Comparison of ENCODE assay signal across 8 cellular contexts in the genomic region with DNA sequence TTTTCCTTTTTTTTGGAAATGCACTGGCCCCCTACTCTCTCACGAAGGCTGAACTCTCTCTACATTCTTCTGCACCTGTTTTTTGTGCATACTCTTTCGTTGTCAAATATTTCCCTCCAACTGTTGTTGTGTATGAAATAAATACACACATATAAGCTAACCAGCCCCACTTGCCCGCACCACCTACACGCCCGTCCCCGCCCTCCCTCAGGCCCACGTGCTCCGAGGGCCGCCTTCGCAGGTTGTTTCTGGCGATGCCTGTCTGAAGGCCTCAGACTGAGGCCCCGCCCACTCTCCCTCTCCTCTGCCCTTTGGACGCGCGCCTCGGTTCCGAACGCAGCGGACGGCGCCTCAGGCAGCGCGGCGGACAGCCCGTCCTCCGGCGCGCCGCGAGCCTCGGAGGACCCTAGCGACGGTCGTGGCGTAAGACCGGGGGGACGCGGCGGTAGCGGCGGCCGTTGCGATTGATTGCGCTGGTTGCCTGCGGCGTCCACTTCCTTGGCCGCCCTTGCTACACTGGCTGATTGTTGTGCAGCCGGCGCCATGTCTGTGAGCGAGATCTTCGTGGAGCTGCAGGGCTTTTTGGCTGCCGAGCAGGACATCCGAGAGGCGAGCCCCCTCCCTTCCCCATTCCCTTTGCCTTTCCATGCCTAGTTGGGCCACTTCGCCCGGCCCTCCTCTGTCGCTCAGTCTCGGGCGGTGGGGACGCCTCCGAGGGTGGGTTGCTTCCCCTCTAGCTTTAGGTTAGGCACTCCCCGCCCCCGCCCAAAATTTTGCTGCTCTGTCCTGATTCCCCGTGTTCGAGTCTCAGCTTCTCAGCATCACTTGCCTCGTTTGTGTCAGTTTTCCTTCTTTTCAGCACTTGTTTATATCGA. TPM values are rescaled to one million over a fixed set of nuclear protein-coding genes. Genes with fewer than 3 reads are reported as not detected.
DNase-seq lines count a peak whose midpoint lies in the region; ATAC-seq, FAIRE-seq and TF ChIP-seq lines count a peak whose summit lies in the region.

Gene TSN, plus strand, starts transcription at position 415 of the 875 bp plus-strand sequence. Its CDS starts 129 bp downstream, at position 544.

- ATAC-seq in GM21381 (IDR thresholded peaks at IDR 0.05; ENCODE audit: unreplicated experiment): peak; percentile 99

- BruUV-seq in Caco-2 (replicated peaks; lab: Mats Ljungman, UMichigan): no TSS peak

- POLR2A ChIA-PET in Caco-2 (lab: Charles Lee): interaction anchor here (0.9 to 2.9 kb wide), 3 partner anchors 16 to 23 kb away, joined by 4 to 17 read pairs (median 7); partner anchors contain the start of gene NIFK

- peak within 1 kb of the TSS; percentile 77 for H3K4me3 Mint-ChIP-seq in Caco-2 (ENCODE audit: unreplicated experiment)

- no peak for TF ChIP-seq CTCF in Caco-2 (IDR thresholded peaks at IDR 0.05; ENCODE audit: insufficient read depth in 1 of 2, low read depth in 1 of 2, low read length in 1 of 2, severe bottlenecking in 1 of 2, unreplicated experiment in 1 of 2)

- peak within 1 kb of the TSS; percentile 82 for H3K27ac Mint-ChIP-seq in Caco-2 (ENCODE audit: unreplicated experiment)

- no peaks in the 10 kb centered on the region for H3K9me3 ChIP-seq in Caco-2
- no peaks in the 10 kb centered on the region for H3K9me3 ChIP-seq in effector memory CD4-positive, alpha-beta T cell (ENCODE audit: control insufficient read depth, low read length)

- H3K9me3 Mint-ChIP-seq in Caco-2 (ENCODE audit: unreplicated experiment): no peaks in the 10 kb centered on the region

- peaks cover 5% of the 10 kb centered on the region for H3K4me1 Mint-ChIP-seq in Caco-2 (ENCODE audit: low read depth, unreplicated experiment)

- H3K4me3 ChIP-seq in Caco-2 (ENCODE audit: low read depth, low read length): peak within 1 kb of the TSS; percentile 90
- peak within 1 kb of the TSS; percentile 97 for H3K4me3 ChIP-seq in effector memory CD4-positive, alpha-beta T cell (ENCODE audit: insufficient read depth, low read depth, low read length, poor library complexity, severe bottlenecking)

- DNase-seq in Caco-2 (peak; percentile 98), HTR-8/SVneo (ENCODE audit: insufficient read length, low spot score) (peak; percentile 93), NOMO-1 treated with DMSO at 0.1 percent for 48 hours (lab: John Stamatoyannopoulos, UW; ENCODE audit: unreplicated experiment) (peak; percentile 97), medulla oblongata (ENCODE audit: extremely low spot score) (peak; percentile 98)
- peak; percentile 93 to 97 for DNase-seq in activated CD8-positive, alpha-beta memory T cell treated with anti-CD3 and anti-CD28 coated beads for 4 hours (ENCODE audit: low read depth in 2 of 2)
- DNase-seq in effector memory CD4-positive, alpha-beta T cell: peak; percentile 92 to 95 (median 94)
- DNase-seq in stimulated activated CD4-positive, alpha-beta T cell treated with anti-CD3 and anti-CD28 coated beads, TNF-alpha, amount 100 ng/mL, for 48 hours (ENCODE audit: low read depth in 3 of 3): peak; percentile 96 to 98 (median 97)

- H3K27ac ChIP-seq in effector memory CD4-positive, alpha-beta T cell (ENCODE audit: insufficient read depth, low read length, poor library complexity, severe bottlenecking): peak within 1 kb of the TSS; percentile 72

- intact Hi-C loops in Caco-2 (cut with micrococcal nuclease; ENCODE audit: unreplicated experiment): loop anchor here (1.0 kb wide), 3 partner anchors 19 to 225 kb away; partner anchors contain the start of genes NIFK and RNU4ATAC

- H3K36me3 ChIP-seq in Caco-2 (ENCODE audit: control insufficient read depth, insufficient read depth, low read length): no peaks in the 10 kb centered on the region
- peaks cover 8% of the 10 kb centered on the region for H3K36me3 ChIP-seq in effector memory CD4-positive, alpha-beta T cell (ENCODE audit: control insufficient read depth, insufficient read depth, low read length)

- peak; percentile 97 for FAIRE-seq in HTR-8/SVneo (lab: Jason Lieb, UNC)

- H3K27me3 ChIP-seq in Caco-2 (replicated peaks; ENCODE audit: control insufficient read depth, insufficient read depth, low read length): no peaks in the 10 kb centered on the region
- no peaks in the 10 kb centered on the region for H3K27me3 ChIP-seq in effector memory CD4-positive, alpha-beta T cell (replicated peaks; ENCODE audit: control insufficient read depth, insufficient read depth, low read length, poor library complexity, severe bottlenecking)

- peaks cover 7% of the 10 kb centered on the region; the same call in 1 of the 2 replicates for H3K4me1 ChIP-seq in Caco-2
- H3K4me1 ChIP-seq in effector memory CD4-positive, alpha-beta T cell (ENCODE audit: control insufficient read depth, insufficient read depth, low read length, poor library complexity, severe bottlenecking): peaks cover 6% of the 10 kb centered on the region

- CTCF ChIA-PET in Caco-2 (lab: Charles Lee): interaction anchor here (0.5 to 1.2 kb wide), 2 partner anchors 23 to 627 kb away, joined by 3 to 5 read pairs; no protein-coding TSS in a partner anchor

- no peaks in the 10 kb centered on the region for H3K27me3 Mint-ChIP-seq in Caco-2 (ENCODE audit: insufficient read depth, unreplicated experiment)

- H3K36me3 Mint-ChIP-seq in Caco-2 (ENCODE audit: insufficient read depth, unreplicated experiment): peaks cover 45% of the 10 kb centered on the region

RNA-seq across cellular contexts. Expression of gene TSN, which starts in this region (rescaled TPM):
- total RNA-seq in Caco-2 (2022): 125 and 136 TPM in 2 replicates

Comparison
In these comparisons a context has a peak if more than half of its experiments do, and no peak if none do; other contexts are left out.
1. Peak in every context shown above with its lines: DNase-seq, ATAC-seq, H3K4me3 ChIP-seq and H3K27ac ChIP-seq.